1 cellular context compared by ENCODE assay signal in the genomic region with DNA sequence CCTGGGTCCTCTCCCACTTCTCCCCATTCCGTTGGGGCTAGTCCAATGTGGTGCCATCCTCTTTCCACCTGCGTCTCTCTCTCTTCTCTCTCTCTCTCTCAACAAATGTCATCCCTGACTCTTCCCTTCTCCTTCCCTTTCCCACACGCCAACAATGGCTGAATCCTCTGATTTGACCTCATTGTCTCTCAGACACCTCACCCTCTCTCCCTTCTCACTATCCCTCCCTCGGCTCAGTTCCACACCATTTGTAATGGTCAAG.
TF ChIP-seq lines count a peak whose summit lies in the region.

No MANE protein-coding gene starts in this region.

TF ChIP-seq in endothelial cell of umbilical vein, 7 proteins besides CTCF, POLR2A, EP300 and RAD21 (continued from another document):
- no peak for TF ChIP-seq MYC (IDR thresholded peaks at IDR 0.05; ENCODE audit: low read depth, low read length)
TF ChIP-seq in endothelial cell of umbilical vein: peak in this region for 0.
